7 cellular contexts compared by ENCODE assay signal in genomic region chr22:48686694-48687302, GRCh38.
"Had no signal": no experiment of that assay in that cellular context is flagged by ENCODE, and none has a peak within 500 bp of the region (broad histone marks: within the 10 kb centered on the region; RNA-seq: fewer than 3 reads in every experiment).

No MANE protein-coding gene starts in this region.

- FAIRE-seq: HTR-8/SVneo, K562 had no signal

- H3K27ac Mint-ChIP-seq: GM23338 had no signal

- H2AFZ ChIP-seq: GM23338 had no signal

- H3K9me3 ChIP-seq: HAP-1 had no signal

- H3K4me3 Mint-ChIP-seq: GM23338 had no signal

- H3K4me3 ChIP-seq: GM23338, HAP-1, K562 had no signal

- H3K4me2 ChIP-seq: GM23338 had no signal

- H3K4me1 ChIP-seq: HAP-1 had no signal

- ATAC-seq: GM23338, HCT116, K562 had no signal

- DNase-seq: H7, KG1 had no signal

- H3K36me3 ChIP-seq: HAP-1 had no signal
